8 cellular contexts compared by ENCODE assay signal in genomic region chr19:21568816-21569496, GRCh38.
DNase-seq lines count a peak whose midpoint lies in the region; ATAC-seq and TF ChIP-seq lines count a peak whose summit lies in the region.

No MANE protein-coding gene starts in this region.

- no peaks in the 10 kb centered on the region for H3K36me3 Mint-ChIP-seq in type B pancreatic cell

- no peak overlapping the region for H3K4me3 Mint-ChIP-seq in type B pancreatic cell

- peaks cover 26% of the 10 kb centered on the region for H3K9me3 Mint-ChIP-seq in type B pancreatic cell

- TF ChIP-seq CTCF in lower lobe of right lung (IDR thresholded peaks at IDR 0.05) (no peak), type B pancreatic cell (conservative IDR thresholded peaks at IDR 0.05) (no peak)

- no peaks in the 10 kb centered on the region for H3K36me3 ChIP-seq in lower lobe of right lung

- H3K27ac Mint-ChIP-seq in type B pancreatic cell, result no peak overlapping the region

- peak overlapping the region; percentile 56 for H3K4me3 ChIP-seq in lower lobe of right lung

- H3K27me3 ChIP-seq in lower lobe of right lung (ENCODE audit: low read depth), result no peaks in the 10 kb centered on the region

- H3K4me1 Mint-ChIP-seq in type B pancreatic cell (ENCODE audit: unreplicated experiment), result no peaks in the 10 kb centered on the region

- peak overlapping the region; percentile 72 for H3K27ac ChIP-seq in lower lobe of right lung

- intact Hi-C loops in lower lobe of right lung (cut with DNase I), result no loop called here

- H3K9me3 ChIP-seq in lower lobe of right lung, result no peaks in the 10 kb centered on the region

- H3K4me1 ChIP-seq in lower lobe of right lung, result no peaks in the 10 kb centered on the region

- peak; percentile 54 for DNase-seq in AG20443 (ENCODE audit: low spot score)
- peak; percentile 68 for DNase-seq in HK-2 (ENCODE audit: unreplicated experiment)
- DNase-seq in activated CD4-positive, alpha-beta T cell treated with anti-CD3 and anti-CD28 coated beads for 1 hour, result peak; percentile 85
- DNase-seq in cerebellar nuclear complex (lab: John Stamatoyannopoulos, UW), result peak; percentile 58 to 89
- peak; percentile 82 for DNase-seq in lower lobe of right lung
- DNase-seq in stimulated activated CD4-positive, alpha-beta T cell treated with anti-CD3 and anti-CD28 coated beads, TNF-alpha, amount 100 ng/mL, for 48 hours (ENCODE audit: low read depth in 3 of 3), result peak; percentile 34 to 85 (median 43)
- no peak for DNase-seq in NOMO-1 treated with DMSO at 0.1 percent for 48 hours (lab: John Stamatoyannopoulos, UW; ENCODE audit: unreplicated experiment)
- DNase-seq in type B pancreatic cell (ENCODE audit: extremely low spot score, unreplicated experiment), result no peak

- H3K27me3 Mint-ChIP-seq in type B pancreatic cell, result no peaks in the 10 kb centered on the region

- ATAC-seq in lower lobe of right lung, result peak; percentile 96 to 97

Comparison
In these comparisons a context has a peak if more than half of its experiments do, and no peak if none do; other contexts are left out.
1. DNase-seq: peak in AG20443 (single experiment), HK-2 (single experiment), activated CD4-positive, alpha-beta T cell treated with anti-CD3 and anti-CD28 coated beads for 1 hour (single experiment), cerebellar nuclear complex (2 of 2), lower lobe of right lung (single experiment) and stimulated activated CD4-positive, alpha-beta T cell treated with anti-CD3 and anti-CD28 coated beads, TNF-alpha, amount 100 ng/mL, for 48 hours (3 of 3); none in NOMO-1 treated with DMSO at 0.1 percent for 48 hours (single experiment) and type B pancreatic cell (single experiment).